25 cellular contexts compared by ENCODE assay signal in the genomic region with DNA sequence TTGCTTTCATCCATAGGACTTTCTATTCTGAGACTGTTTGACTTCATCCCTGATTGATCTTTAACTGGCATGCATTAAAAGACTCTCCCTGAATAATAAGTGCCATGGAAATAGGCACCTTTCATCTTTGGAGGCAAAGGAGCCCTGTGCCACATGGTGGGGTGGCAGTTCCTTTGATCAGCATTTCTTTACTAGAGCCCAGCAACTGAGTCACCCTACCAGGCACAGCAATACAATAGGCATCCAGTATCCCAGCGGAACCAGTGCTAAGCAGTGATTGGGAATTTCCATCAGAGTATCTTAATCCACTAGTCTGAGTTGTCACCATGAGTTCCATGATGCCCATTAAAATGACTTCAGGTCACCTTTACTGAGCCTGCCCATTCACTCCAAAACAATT.
"Had no signal": no experiment of that assay in that cellular context is flagged by ENCODE, and none has a peak within 500 bp of the region (broad histone marks: within the 10 kb centered on the region; RNA-seq: fewer than 3 reads in every experiment).

No MANE protein-coding gene starts in this region.

- ATAC-seq: activated CD8-positive, alpha-beta T cell treated with anti-CD3 and anti-CD28 coated beads for 36 hours; activated naive CD4-positive, alpha-beta T cell treated with anti-CD3 and anti-CD28 coated beads, Interleukin-2, amount 50 U/mL, for 72 hours; activated T-cell treated with anti-CD3 and anti-CD28 coated beads, Interleukin-2, amount 50 U/mL, for 4 hours; heart right ventricle; left lung; lower lobe of right lung; natural killer cell treated with Interleukin-12 subunit alpha and Interleukin-12 subunit beta and Interleukin-15 and Interleukin-18, amount 100 ng/mL, for 72 hours; right lobe of liver; T-helper 17 cell; WTC11 had no signal

- H3K36me3 Mint-ChIP-seq: activated naive CD4-positive, alpha-beta T cell treated with anti-CD3 and anti-CD28 coated beads, Interleukin-2, amount 50 U/mL, for 72 hours; natural killer cell treated with Interleukin-12 subunit alpha and Interleukin-12 subunit beta and Interleukin-15 and Interleukin-18, amount 100 ng/mL, for 72 hours; WTC11 had no signal

- H3K9me3 Mint-ChIP-seq: activated CD8-positive, alpha-beta T cell treated with anti-CD3 and anti-CD28 coated beads for 36 hours; activated T-helper 2 cell treated with anti-CD3 and anti-CD28 coated beads, Interferon-gamma antibody, Interleukin-2, Interleukin-4, amounts not matched to agents 10 μg/mL and 5 μg/mL and 100 μg/mL, durations not matched to agents 14 hours and 24 hours and 36 hours; WTC11 had no signal

- H3K9me3 ChIP-seq: heart right ventricle, left lung, lower lobe of right lung, neutrophil, right lobe of liver, thoracic aorta had no signal

- H3K27me3 ChIP-seq: heart right ventricle, left lung, neutrophil, right lobe of liver had no signal

- H3K4me1 ChIP-seq: heart right ventricle, left lung, lower lobe of right lung, right lobe of liver had no signal

- H3K27me3 Mint-ChIP-seq: activated CD8-positive, alpha-beta T cell treated with anti-CD3 and anti-CD28 coated beads for 36 hours; natural killer cell treated with Interleukin-12 subunit alpha and Interleukin-12 subunit beta and Interleukin-15 and Interleukin-18, amount 100 ng/mL, for 72 hours; stimulated activated naive CD8-positive, alpha-beta T cell treated with anti-CD3 and anti-CD28 coated beads, Interleukin-15, Interleukin-2, amounts not matched to agents 100 ng/mL and 50 ng/mL, for 24 hours; T-helper 17 cell had no signal

- H3K4me3 ChIP-seq: heart right ventricle, left lung, lower lobe of right lung, right lobe of liver, skin epidermis, thoracic aorta had no signal

- DNase-seq: activated CD4-positive, alpha-beta T cell treated with anti-CD3 and anti-CD28 coated beads for 1 hour; activated CD4-positive, alpha-beta T cell treated with anti-CD3 and anti-CD28 coated beads, Interleukin-2, amount 50 U/mL, for 1 hour; activated CD8-positive, alpha-beta T cell treated with anti-CD3 and anti-CD28 coated beads for 36 hours; activated T-cell treated with anti-CD3 and anti-CD28 coated beads, Interleukin-2, amount 50 U/mL, for 4 hours; effector CD8-positive, alpha-beta T cell; erythroblast; heart right ventricle; kidney glomerular epithelial cell; left lung; lower lobe of right lung; mesendoderm; right lobe of liver; stimulated activated CD4-positive, alpha-beta T cell treated with anti-CD3 and anti-CD28 coated beads, Interleukin-12 subunit alpha, Interleukin-12 subunit beta, amount 100 ng/mL, for 4 hours; stimulated activated CD4-positive, alpha-beta T cell treated with anti-CD3 and anti-CD28 coated beads, Interleukin-4, amount 100 ng/mL, for 1 hour; T-helper 17 cell; T1000; trophoblast cell had no signal

- H3K27ac Mint-ChIP-seq: activated CD8-positive, alpha-beta T cell treated with anti-CD3 and anti-CD28 coated beads for 36 hours; activated naive CD4-positive, alpha-beta T cell treated with anti-CD3 and anti-CD28 coated beads, Interleukin-2, amount 50 U/mL, for 72 hours; activated T-helper 2 cell treated with anti-CD3 and anti-CD28 coated beads, Interferon-gamma antibody, Interleukin-2, Interleukin-4, amounts not matched to agents 10 μg/mL and 5 μg/mL and 100 μg/mL, durations not matched to agents 14 hours and 24 hours and 36 hours; natural killer cell treated with Interleukin-12 subunit alpha and Interleukin-12 subunit beta and Interleukin-15 and Interleukin-18, amount 100 ng/mL, for 72 hours; stimulated activated naive CD8-positive, alpha-beta T cell treated with anti-CD3 and anti-CD28 coated beads, Interleukin-15, Interleukin-2, amounts not matched to agents 100 ng/mL and 50 ng/mL, for 24 hours; T-helper 17 cell; WTC11 had no signal

- H3K36me3 ChIP-seq: heart right ventricle, left lung, lower lobe of right lung, neutrophil, right lobe of liver, thoracic aorta had no signal

- H3K4me1 Mint-ChIP-seq: T-helper 17 cell, WTC11 had no signal

- H3K27ac ChIP-seq: heart right ventricle, left lung, lower lobe of right lung, neutrophil, right lobe of liver, skin epidermis, thoracic aorta had no signal

- H3K4me3 Mint-ChIP-seq: activated CD8-positive, alpha-beta T cell treated with anti-CD3 and anti-CD28 coated beads for 36 hours; activated T-cell treated with anti-CD3 and anti-CD28 coated beads, Interleukin-2, amount 50 U/mL, for 4 hours; natural killer cell treated with Interleukin-12 subunit alpha and Interleukin-12 subunit beta and Interleukin-15 and Interleukin-18, amount 100 ng/mL, for 72 hours; stimulated activated naive CD8-positive, alpha-beta T cell treated with anti-CD3 and anti-CD28 coated beads, Interleukin-15, Interleukin-2, amounts not matched to agents 100 ng/mL and 50 ng/mL, for 24 hours; T-helper 17 cell; WTC11 had no signal
